ENCODE assay signal across 12 cellular contexts in genomic region chr11:30423886-30424285, GRCh38.
A peak's percentile ranks its signal among the peaks of the same experiment; 100 is the strongest.
DNase-seq lines count a peak whose midpoint lies in the region; ATAC-seq and TF ChIP-seq lines count a peak whose summit lies in the region.
"Had no signal": no experiment of that assay in that cellular context is flagged by ENCODE, and none has a peak within 500 bp of the region (broad histone marks: within the 10 kb centered on the region; RNA-seq: fewer than 3 reads in every experiment).

No MANE protein-coding gene starts in this region.

- H2BK5ac ChIP-seq in mesenchymal stem cell (ENCODE audit: low read depth, low read length, poor library complexity, severe bottlenecking), result no peak overlapping the region

- H3K9me3 Mint-ChIP-seq in activated T-helper 1 cell treated with anti-CD3 and anti-CD28 coated beads, Interleukin-12 subunit alpha, Interleukin-12 subunit beta, Interleukin-2, Interleukin-4 antibody, amounts not matched to agents 30 ng/mL and 10 ng/mL and 1 ng/mL, durations not matched to agents 14 hours and 24 hours and 36 hours, result no peaks in the 10 kb centered on the region

- 53 to 55% methylated on average over 6 of the region's 6 CpGs for WGBS in body of pancreas, 2 donors
- 81% methylated on average over 6 of the region's 6 CpGs for WGBS in mesenchymal stem cell
- 73 to 84% methylated on average over 6 of the region's 6 CpGs for WGBS in testis, 2 donors

- H4K20me1 ChIP-seq in PC-9 (ENCODE audit: insufficient read depth), result no peaks in the 10 kb centered on the region
- H4K20me1 ChIP-seq: BLaER1 treated with 17β-estradiol and CSF1 and Interleukin-3, amounts not matched to agents 10 nM and 100 nM had no signal

- no peaks in the 10 kb centered on the region for H3K9me2 ChIP-seq in PC-9 (ENCODE audit: insufficient read depth)

- H3K4me3 Mint-ChIP-seq in activated T-helper 1 cell treated with anti-CD3 and anti-CD28 coated beads, Interleukin-12 subunit alpha, Interleukin-12 subunit beta, Interleukin-2, Interleukin-4 antibody, amounts not matched to agents 30 ng/mL and 10 ng/mL and 1 ng/mL, durations not matched to agents 14 hours and 24 hours and 36 hours, result no peak overlapping the region

- peak; percentile 35 for TF ChIP-seq RAD21 in Ishikawa (IDR thresholded peaks at IDR 0.05; ENCODE audit: low read depth)

- H3K36me3 ChIP-seq in body of pancreas (replicated peaks in 1 of 2; ENCODE audit: insufficient read depth in 1 of 2, low read depth in 2 of 2) (no peaks in the 10 kb centered on the region), mesenchymal stem cell (ENCODE audit: control insufficient read depth in 1 of 2, insufficient read depth in 2 of 2, low read depth in 1 of 2, low read length in 2 of 2) (no peaks in the 10 kb centered on the region), testis (ENCODE audit: low read depth, missing control alignments) (no peaks in the 10 kb centered on the region), PC-9 (ENCODE audit: low read depth) (no peaks in the 10 kb centered on the region)
- H3K36me3 ChIP-seq: BLaER1 treated with 17β-estradiol and CSF1 and Interleukin-3, amounts not matched to agents 10 nM and 100 nM; MG63 had no signal

- DNase-seq in body of pancreas, result no peak
- no peak for DNase-seq in mesenchymal stem cell
- DNase-seq in retina, result peak; percentile 51
- no peak for DNase-seq in activated T-helper 1 cell treated with anti-CD3 and anti-CD28 coated beads, Interleukin-12 subunit alpha, Interleukin-12 subunit beta, Interleukin-2, Interleukin-4 antibody, amounts not matched to agents 30 ng/mL and 10 ng/mL and 1 ng/mL, durations not matched to agents 14 hours and 24 hours and 36 hours (ENCODE audit: low spot score)
- DNase-seq in testis, result no peak
- DNase-seq in PC-9, result no peak
- DNase-seq: MG63, NCI-H1105, NCI-H187 had no signal

- H3K14ac ChIP-seq in mesenchymal stem cell (ENCODE audit: low read length in 2 of 2), result no peak overlapping the region

- H3K27me3 ChIP-seq in body of pancreas (no peaks in the 10 kb centered on the region), mesenchymal stem cell (ENCODE audit: control insufficient read depth in 1 of 2, insufficient read depth in 1 of 2, low read length in 2 of 2) (peaks cover 4 to 11% of the 10 kb centered on the region in 2 experiments), testis (no peaks in the 10 kb centered on the region), PC-9 (ENCODE audit: insufficient read depth, low read depth) (peaks cover 72% of the 10 kb centered on the region)
- H3K27me3 ChIP-seq: BLaER1 treated with 17β-estradiol and CSF1 and Interleukin-3, amounts not matched to agents 10 nM and 100 nM; MG63 had no signal

- no peaks in the 10 kb centered on the region for H3K79me2 ChIP-seq in PC-9 (ENCODE audit: low read depth)

- H2AFZ ChIP-seq in mesenchymal stem cell (ENCODE audit: low read depth, low read length), result no peak overlapping the region
- H2AFZ ChIP-seq in PC-9, result no peak overlapping the region

- POLR2A ChIA-PET in PC-9 (lab: Charles Lee; ENCODE audit: unreplicated experiment), result no interaction called here

- H3F3A ChIP-seq in PC-9 (ENCODE audit: insufficient read depth, low read depth), result no peaks in the 10 kb centered on the region

- no peak overlapping the region for H3K23ac ChIP-seq in mesenchymal stem cell (ENCODE audit: low read length in 2 of 2)

- H3K4me2 ChIP-seq in mesenchymal stem cell (ENCODE audit: low read length, poor library complexity, severe bottlenecking), result peak overlapping the region; percentile 10
- H3K4me2 ChIP-seq in PC-9, result no peak overlapping the region
- H3K4me2 ChIP-seq: BLaER1 treated with 17β-estradiol and CSF1 and Interleukin-3, amounts not matched to agents 10 nM and 100 nM had no signal

- no peak overlapping the region for H3K18ac ChIP-seq in mesenchymal stem cell (ENCODE audit: low read depth in 1 of 2, low read length in 2 of 2)

- TF ChIP-seq EP300 in Ishikawa (IDR thresholded peaks at IDR 0.05; ENCODE audit: borderline replicate concordance), result peak; percentile 95

- TF ChIP-seq CTCF in body of pancreas (IDR thresholded peaks at IDR 0.05) (no peak), testis (IDR thresholded peaks at IDR 0.05) (no peak), PC-9 (conservative IDR thresholded peaks at IDR 0.05) (no peak)

- H3K4ac ChIP-seq in mesenchymal stem cell (ENCODE audit: low read depth in 1 of 2, low read length in 2 of 2), result no peak overlapping the region

- no peak overlapping the region for H2BK120ac ChIP-seq in mesenchymal stem cell (ENCODE audit: low read depth, low read length)

- no peak overlapping the region for H3K4me3 ChIP-seq in body of pancreas
- no peak overlapping the region for H3K4me3 ChIP-seq in mesenchymal stem cell (ENCODE audit: insufficient read depth in 1 of 2, low read depth in 1 of 2, low read length in 2 of 2)
- no peak overlapping the region for H3K4me3 ChIP-seq in testis
- H3K4me3 ChIP-seq in PC-9, result no peak overlapping the region
- H3K4me3 ChIP-seq: BLaER1 treated with 17β-estradiol and CSF1 and Interleukin-3, amounts not matched to agents 10 nM and 100 nM; MG63 had no signal

- no peaks in the 10 kb centered on the region for H3K36me3 Mint-ChIP-seq in activated T-helper 1 cell treated with anti-CD3 and anti-CD28 coated beads, Interleukin-12 subunit alpha, Interleukin-12 subunit beta, Interleukin-2, Interleukin-4 antibody, amounts not matched to agents 30 ng/mL and 10 ng/mL and 1 ng/mL, durations not matched to agents 14 hours and 24 hours and 36 hours (ENCODE audit: low read depth)

- peaks cover 31% of the 10 kb centered on the region for H3K4me1 ChIP-seq in body of pancreas
- peaks cover 18% of the 10 kb centered on the region for H3K4me1 ChIP-seq in mesenchymal stem cell (ENCODE audit: control insufficient read depth, insufficient read depth, low read depth, low read length)
- no peaks in the 10 kb centered on the region for H3K4me1 ChIP-seq in testis
- H3K4me1 ChIP-seq in PC-9 (replicated peaks; ENCODE audit: insufficient read depth), result no peaks in the 10 kb centered on the region
- H3K4me1 ChIP-seq: BLaER1 treated with 17β-estradiol and CSF1 and Interleukin-3, amounts not matched to agents 10 nM and 100 nM had no signal

- no peak overlapping the region for H4K8ac ChIP-seq in mesenchymal stem cell (ENCODE audit: low read length)

- H3K79me1 ChIP-seq in mesenchymal stem cell (replicated peaks; ENCODE audit: low read length, poor library complexity, severe bottlenecking), result no peaks in the 10 kb centered on the region

- H3K27me3 Mint-ChIP-seq in activated T-helper 1 cell treated with anti-CD3 and anti-CD28 coated beads, Interleukin-12 subunit alpha, Interleukin-12 subunit beta, Interleukin-2, Interleukin-4 antibody, amounts not matched to agents 30 ng/mL and 10 ng/mL and 1 ng/mL, durations not matched to agents 14 hours and 24 hours and 36 hours (ENCODE audit: insufficient read depth), result peaks cover 2% of the 10 kb centered on the region

- BruUV-seq in PC-9 (replicated peaks; lab: Mats Ljungman, UMichigan), result no TSS peak

- TF ChIP-seq POLR2A in body of pancreas (IDR thresholded peaks at IDR 0.05), result no peak
- no peak for TF ChIP-seq POLR2A in testis (IDR thresholded peaks at IDR 0.05)

- peak; percentile 36 for ATAC-seq in body of pancreas
- ATAC-seq: HepG2 had no signal

- H2BK12ac ChIP-seq in mesenchymal stem cell (ENCODE audit: low read length in 2 of 2), result no peak overlapping the region

- H3K27ac Mint-ChIP-seq in activated T-helper 1 cell treated with anti-CD3 and anti-CD28 coated beads, Interleukin-12 subunit alpha, Interleukin-12 subunit beta, Interleukin-2, Interleukin-4 antibody, amounts not matched to agents 30 ng/mL and 10 ng/mL and 1 ng/mL, durations not matched to agents 14 hours and 24 hours and 36 hours, result no peak overlapping the region

- H3K9me3 ChIP-seq in body of pancreas (no peaks in the 10 kb centered on the region), mesenchymal stem cell (ENCODE audit: control insufficient read depth, low read length) (no peaks in the 10 kb centered on the region), testis (no peaks in the 10 kb centered on the region), PC-9 (ENCODE audit: insufficient read depth, low read depth) (no peaks in the 10 kb centered on the region)
- H3K9me3 ChIP-seq: BLaER1 treated with 17β-estradiol and CSF1 and Interleukin-3, amounts not matched to agents 10 nM and 100 nM; MG63 had no signal

- CTCF ChIA-PET in PC-9 (lab: Charles Lee), result no interaction called here

- H3K27ac ChIP-seq in body of pancreas (peak overlapping the region in 3 of 4 donors; percentile 42 to 74 (median 69)), mesenchymal stem cell (ENCODE audit: low read length, poor library complexity, severe bottlenecking) (peak overlapping the region; percentile 55), testis (no peak overlapping the region), PC-9 (no peak overlapping the region)
- H3K27ac ChIP-seq: BLaER1 treated with 17β-estradiol and CSF1 and Interleukin-3, amounts not matched to agents 10 nM and 100 nM had no signal

- H4K91ac ChIP-seq in mesenchymal stem cell (ENCODE audit: low read length), result no peak overlapping the region

- intact Hi-C loops in body of pancreas (cut with DNase I) (no loop called here), testis (cut with DNase I; ENCODE audit: low total_unique reads) (no loop called here), PC-9 (cut with micrococcal nuclease; ENCODE audit: unreplicated experiment) (no loop called here)
- intact Hi-C loops in activated T-helper 1 cell treated with anti-CD3 and anti-CD28 coated beads, Interleukin-12 subunit alpha, Interleukin-12 subunit beta, Interleukin-2, Interleukin-4 antibody, amounts not matched to agents 30 ng/mL and 10 ng/mL and 1 ng/mL, durations not matched to agents 14 hours and 24 hours and 36 hours (cut with micrococcal nuclease), result no loop called here

- H3K4me1 Mint-ChIP-seq in activated T-helper 1 cell treated with anti-CD3 and anti-CD28 coated beads, Interleukin-12 subunit alpha, Interleukin-12 subunit beta, Interleukin-2, Interleukin-4 antibody, amounts not matched to agents 30 ng/mL and 10 ng/mL and 1 ng/mL, durations not matched to agents 14 hours and 24 hours and 36 hours (ENCODE audit: low read depth), result no peaks in the 10 kb centered on the region

- H3K9ac ChIP-seq in mesenchymal stem cell (ENCODE audit: low read length), result no peak overlapping the region
- H3K9ac ChIP-seq: BLaER1 treated with 17β-estradiol and CSF1 and Interleukin-3, amounts not matched to agents 10 nM and 100 nM had no signal

- no peak overlapping the region for H2BK15ac ChIP-seq in mesenchymal stem cell (ENCODE audit: low read depth, poor library complexity, severe bottlenecking)

- no peak overlapping the region for H2AK5ac ChIP-seq in mesenchymal stem cell (ENCODE audit: low read length, severe bottlenecking)

TF ChIP-seq in Ishikawa, 13 proteins besides CTCF, POLR2A, EP300 and RAD21 (continues in another document):
- TF ChIP-seq USF1 (IDR thresholded peaks at IDR 0.05) (0 out of 2 replicates have a peak, but pooled peaks have one; percentile 12), ZBTB7A (IDR thresholded peaks at IDR 0.05; ENCODE audit: low read depth) (no peak)

Comparison
In these comparisons a context has a peak if more than half of its experiments do, and no peak if none do; other contexts are left out.
1. H3K27ac ChIP-seq: peak in body of pancreas (3 of 4) and mesenchymal stem cell (single experiment); none in testis (0 of 2) and PC-9 (single experiment).